Comparison of ENCODE assay signal across 8 cellular contexts in the genomic region with DNA sequence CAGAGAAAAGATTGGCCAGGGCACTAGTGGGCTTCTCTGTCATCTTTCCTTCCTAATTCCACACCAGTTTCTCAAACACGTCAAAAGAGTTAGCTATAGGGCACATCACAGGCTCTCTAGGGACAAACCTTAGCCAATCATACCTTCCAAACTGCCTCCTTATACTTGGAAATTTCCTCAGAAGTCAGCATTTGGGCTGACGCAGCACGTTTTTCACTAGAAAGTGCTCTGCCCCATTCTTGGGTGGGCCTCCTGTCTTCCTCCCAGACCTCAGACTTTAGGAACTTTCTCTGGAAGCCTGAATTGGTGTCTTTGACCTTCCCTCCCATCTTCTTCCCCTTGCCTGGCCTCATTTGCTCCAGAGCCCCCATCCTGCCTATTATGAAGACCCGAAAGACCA. TPM values are rescaled to one million over a fixed set of nuclear protein-coding genes. Genes with fewer than 3 reads are reported as not detected.
DNase-seq lines count a peak whose midpoint lies in the region; ATAC-seq, FAIRE-seq and TF ChIP-seq lines count a peak whose summit lies in the region.

No MANE protein-coding gene starts in this region.

- peak overlapping the region; percentile 66 to 93 (median 80); a peak in 21 of 22 replicates for H3K27ac ChIP-seq in BLaER1 treated with 17β-estradiol and CSF1 and Interleukin-3, amounts not matched to agents 10 nM and 100 nM
- H3K27ac ChIP-seq in PC-3 (ENCODE audit: low read length) (peak overlapping the region; percentile 62), endodermal cell (ENCODE audit: low read depth, low read length) (no peak overlapping the region), neuronal stem cell (replicated peaks; ENCODE audit: low read length) (no peak overlapping the region)

- H3K14ac ChIP-seq in neuronal stem cell (ENCODE audit: low read length), result no peak overlapping the region

- no peaks in the 10 kb centered on the region for H3K9me2 ChIP-seq in PC-3 (replicated peaks; ENCODE audit: low read length)

- peak overlapping the region; percentile 100 for H3K27ac Mint-ChIP-seq in endodermal cell

- no peak overlapping the region for H3K4ac ChIP-seq in neuronal stem cell (ENCODE audit: low read length)

- BruUV-seq in PC-3 (replicated peaks; lab: Mats Ljungman, UMichigan), result no TSS peak

- intact Hi-C loops in PC-3 (cut with micrococcal nuclease), result loop anchor here (5.0 kb wide), 1 partner anchor 100 kb away; no protein-coding TSS in a partner anchor

- H3K18ac ChIP-seq in neuronal stem cell (ENCODE audit: low read length), result no peak overlapping the region

- no peaks in the 10 kb centered on the region for H3F3A ChIP-seq in PC-3 (ENCODE audit: low read length, unreplicated experiment)

- POLR2A ChIA-PET in PC-3 (lab: Charles Lee; ENCODE audit: unreplicated experiment), result interaction anchor here (0.6 to 0.7 kb wide), 3 partner anchors 10 to 24 kb away, joined by 3 to 8 read pairs (median 6); no protein-coding TSS in a partner anchor

- H3K4me3 ChIP-seq in BLaER1 treated with 17β-estradiol and CSF1 and Interleukin-3, amounts not matched to agents 10 nM and 100 nM, result peak overlapping the region; percentile 46 to 71 (median 60)
- peak overlapping the region; percentile 62; the same call in 1 of the 2 replicates for H3K4me3 ChIP-seq in PC-3 (ENCODE audit: low read length)
- peak overlapping the region; percentile 80 for H3K4me3 ChIP-seq in endodermal cell (ENCODE audit: low read length)
- H3K4me3 ChIP-seq in neuronal stem cell (ENCODE audit: low read length in 2 of 2), result peak overlapping the region in 1 of 2 donors; percentile 52

- H3K4me1 Mint-ChIP-seq in endodermal cell, result peaks cover 17% of the 10 kb centered on the region

- H3K79me1 ChIP-seq in neuronal stem cell (ENCODE audit: low read depth, low read length), result no peaks in the 10 kb centered on the region

- no peak overlapping the region for H2BK120ac ChIP-seq in neuronal stem cell (ENCODE audit: low read depth, low read length)

- H3K79me2 ChIP-seq in PC-3 (ENCODE audit: low read length), result no peaks in the 10 kb centered on the region

- peak overlapping the region; percentile 80; the same call in 1 of the 2 replicates for H2AFZ ChIP-seq in PC-3 (ENCODE audit: low read length)
- peak overlapping the region; percentile 78 for H2AFZ ChIP-seq in neuronal stem cell (ENCODE audit: low read length)

- 87 to 88% methylated on average over 3 to 4 of the region's 4 CpGs for WGBS in endodermal cell (ENCODE audit: insufficient coverage in 1 of 2, insufficient read length in 1 of 2), 2 experiments
- WGBS in neuronal stem cell (ENCODE audit: extremely low coverage in 2 of 2, insufficient read length in 2 of 2, insufficient replicate concordance in 1 of 2), 2 donors, result no CpG with 5 or more reads among the region's 4 CpGs

- H3K36me3 ChIP-seq in BLaER1 treated with 17β-estradiol and CSF1 and Interleukin-3, amounts not matched to agents 10 nM and 100 nM, result peaks cover 13 to 36% (median 31%) of the 10 kb centered on the region in 11 experiments; a peak in 21 of 22 replicates
- peaks cover 4% of the 10 kb centered on the region; the same call in 1 of the 2 replicates for H3K36me3 ChIP-seq in PC-3 (ENCODE audit: low read depth, low read length)
- no peaks in the 10 kb centered on the region for H3K36me3 ChIP-seq in endodermal cell (ENCODE audit: control insufficient read depth, insufficient read depth, low read length)
- no peaks in the 10 kb centered on the region for H3K36me3 ChIP-seq in neuronal stem cell (replicated peaks in 1 of 2; ENCODE audit: control insufficient read depth in 2 of 2, insufficient read depth in 2 of 2, low read length in 2 of 2)

- no peak overlapping the region for H2BK12ac ChIP-seq in neuronal stem cell (ENCODE audit: low read length)

- H3K36me3 Mint-ChIP-seq in endodermal cell (ENCODE audit: low read depth), result no peaks in the 10 kb centered on the region

- H3K9me3 Mint-ChIP-seq in endodermal cell, result no peaks in the 10 kb centered on the region

- H4K91ac ChIP-seq in neuronal stem cell (ENCODE audit: low read depth, low read length, poor library complexity), result no peak overlapping the region

- no peak overlapping the region for H4K8ac ChIP-seq in neuronal stem cell (ENCODE audit: low read depth, low read length)

- H2BK15ac ChIP-seq in neuronal stem cell (ENCODE audit: low read length), result no peak overlapping the region

- H3K4me1 ChIP-seq in BLaER1 treated with 17β-estradiol and CSF1 and Interleukin-3, amounts not matched to agents 10 nM and 100 nM, result peaks cover 29 to 40% (median 37%) of the 10 kb centered on the region in 10 experiments
- H3K4me1 ChIP-seq in PC-3 (ENCODE audit: insufficient read depth, low read length) (peaks cover 16% of the 10 kb centered on the region), endodermal cell (ENCODE audit: control insufficient read depth, insufficient read depth, low read length) (no peaks in the 10 kb centered on the region), neuronal stem cell (ENCODE audit: control insufficient read depth in 2 of 2, insufficient read depth in 1 of 2, low read depth in 1 of 2, low read length in 2 of 2) (peaks cover 14 to 21% of the 10 kb centered on the region in 2 donors)

- no peaks in the 10 kb centered on the region for H3K9me3 ChIP-seq in BLaER1 treated with 17β-estradiol and CSF1 and Interleukin-3, amounts not matched to agents 10 nM and 100 nM (replicated peaks in 1 of 11)
- H3K9me3 ChIP-seq in PC-3 (ENCODE audit: low read length) (no peaks in the 10 kb centered on the region), endodermal cell (ENCODE audit: control insufficient read depth, low read length) (no peaks in the 10 kb centered on the region), neuronal stem cell (replicated peaks in 1 of 2; ENCODE audit: control insufficient read depth in 2 of 2, insufficient read depth in 1 of 2, low read depth in 1 of 2, low read length in 2 of 2) (no peaks in the 10 kb centered on the region)

- H3K4me2 ChIP-seq in BLaER1 treated with 17β-estradiol and CSF1 and Interleukin-3, amounts not matched to agents 10 nM and 100 nM, result peak overlapping the region; percentile 76 to 96 (median 89)
- peak overlapping the region; percentile 85 for H3K4me2 ChIP-seq in PC-3 (ENCODE audit: low read length)
- H3K4me2 ChIP-seq in neuronal stem cell (ENCODE audit: insufficient read depth, low read length, poor library complexity, severe bottlenecking), result no peak overlapping the region

- TF ChIP-seq CTCF in PC-3 (conservative IDR thresholded peaks at IDR 0.05; ENCODE audit: low read depth, low read length) (no peak), endodermal cell (conservative IDR thresholded peaks at IDR 0.05) (no peak)

- peaks cover 0 to 40% (median 10%) of the 10 kb centered on the region in 11 experiments; a peak in 9 of 22 replicates for H4K20me1 ChIP-seq in BLaER1 treated with 17β-estradiol and CSF1 and Interleukin-3, amounts not matched to agents 10 nM and 100 nM
- H4K20me1 ChIP-seq in PC-3 (ENCODE audit: low read length), result no peaks in the 10 kb centered on the region

- no peak for FAIRE-seq in GM12891 (lab: Jason Lieb, UNC)

- TF ChIP-seq POLR2A in GM12891 (IDR thresholded peaks at IDR 0.05; ENCODE audit: low read depth, low read length), result no peak

- no peak overlapping the region for H3K23ac ChIP-seq in neuronal stem cell (ENCODE audit: low read depth, low read length, poor library complexity)

- no peak for DNase-seq in PC-3
- no peak for DNase-seq in endodermal cell
- no peak for DNase-seq in neuronal stem cell (ENCODE audit: low spot score)
- DNase-seq in central memory CD4-positive, alpha-beta T cell, result no peak
- DNase-seq in GM12891 (ENCODE audit: insufficient read length, low spot score), result no peak
- DNase-seq in activated effector memory CD4-positive, alpha-beta T cell treated with Interleukin-2 at 50 U/mL for 16 hours, result no peak

- peaks cover 11 to 23% (median 15%) of the 10 kb centered on the region in 11 experiments for H3K27me3 ChIP-seq in BLaER1 treated with 17β-estradiol and CSF1 and Interleukin-3, amounts not matched to agents 10 nM and 100 nM
- H3K27me3 ChIP-seq in PC-3 (ENCODE audit: low read length) (no peaks in the 10 kb centered on the region), endodermal cell (ENCODE audit: control insufficient read depth, insufficient read depth, low read length, poor library complexity, severe bottlenecking) (peaks cover 65% of the 10 kb centered on the region), neuronal stem cell (ENCODE audit: control insufficient read depth in 3 of 3, insufficient read depth in 3 of 3, low read depth in 1 of 3, low read length in 3 of 3) (peaks cover 0 to 32% (median 4%) of the 10 kb centered on the region in 3 experiments)

- H2BK5ac ChIP-seq in neuronal stem cell (ENCODE audit: low read length), result no peak overlapping the region

- no peak for ATAC-seq in PC-3
- ATAC-seq in HG02885 (IDR thresholded peaks at IDR 0.05; ENCODE audit: poor library complexity, unreplicated experiment), result no peak

- CTCF ChIA-PET in PC-3 (lab: Charles Lee), result interaction anchor here (0.5 to 1.8 kb wide), 6 partner anchors 8 to 72 kb away, joined by 4 to 7 read pairs (median 6); a partner anchor contains a TSS

- H3K9ac ChIP-seq in BLaER1 treated with 17β-estradiol and CSF1 and Interleukin-3, amounts not matched to agents 10 nM and 100 nM, result peak overlapping the region; percentile 70 to 84 (median 80); a peak in 21 of 22 replicates
- peak overlapping the region; percentile 75 for H3K9ac ChIP-seq in PC-3 (ENCODE audit: low read length)
- H3K9ac ChIP-seq in endodermal cell (ENCODE audit: extremely low read depth, low read length, poor library complexity, severe bottlenecking), result no peak overlapping the region
- no peak overlapping the region for H3K9ac ChIP-seq in neuronal stem cell (ENCODE audit: low read depth, low read length, poor library complexity)

- H3K4me3 Mint-ChIP-seq in endodermal cell, result peak overlapping the region; percentile 89

- no peak overlapping the region for H2AK5ac ChIP-seq in neuronal stem cell (ENCODE audit: low read depth, low read length)

- peaks cover 68% of the 10 kb centered on the region for H3K27me3 Mint-ChIP-seq in endodermal cell (ENCODE audit: insufficient read depth)

RNA-seq across cellular contexts. Expression of a gene that starts 11.1 kb away (rescaled TPM):
- total RNA-seq in PC-3 (2014; rRNA removed), result 46.7 and 63.7 TPM in 2 replicates
- 1 to 10 TPM; 1.8 to 2.1 TPM for total RNA-seq in endodermal cell
- 3.2 TPM for polyA plus RNA-seq in endodermal cell (2013, experiment 1 of 2)
- 4.1 TPM for polyA plus RNA-seq in endodermal cell (2013, experiment 2 of 2)
- 0.06 TPM for polyA plus RNA-seq in neuronal stem cell (2013, experiment 1 of 2)
- 0.11 TPM for polyA plus RNA-seq in neuronal stem cell (2013, experiment 2 of 2)
- polyA plus RNA-seq in GM12891 (2012; ENCODE audit: low read depth, missing spikeins), result 0.46 TPM

RNA-seq across cellular contexts. Expression of a gene that starts 11.2 kb away (rescaled TPM):
- total RNA-seq in PC-3 (2014; rRNA removed) (2.5 and 2.8 TPM in 2 replicates), endodermal cell (1 to 10 TPM in 1 of 2 donors, under 1 TPM in 1; 0.49 to 1.1 TPM)
- polyA plus RNA-seq in endodermal cell (2013, experiment 1 of 2), result 0.53 TPM
- 0.50 TPM for polyA plus RNA-seq in endodermal cell (2013, experiment 2 of 2)
- 0.29 TPM for polyA plus RNA-seq in neuronal stem cell (2013, experiment 1 of 2)
- polyA plus RNA-seq in neuronal stem cell (2013, experiment 2 of 2), result 0.33 TPM
- polyA plus RNA-seq in GM12891 (2012; ENCODE audit: low read depth, missing spikeins), result 0.03 TPM

RNA-seq across cellular contexts. Expression of a gene that starts 19.7 kb away (rescaled TPM):
- total RNA-seq in PC-3 (2014; rRNA removed) (24.9 and 25.1 TPM in 2 replicates), endodermal cell (10 to 100 TPM in 1 of 2 donors, 1 to 10 TPM in 1; 5.2 to 10.0 TPM)
- polyA plus RNA-seq in endodermal cell (2013, experiment 1 of 2), result 3.3 TPM
- polyA plus RNA-seq in endodermal cell (2013, experiment 2 of 2), result 3.4 TPM
- 3.0 TPM for polyA plus RNA-seq in neuronal stem cell (2013, experiment 1 of 2)
- 2.4 TPM for polyA plus RNA-seq in neuronal stem cell (2013, experiment 2 of 2)
- 1.2 TPM for polyA plus RNA-seq in GM12891 (2012; ENCODE audit: low read depth, missing spikeins)

RNA-seq across cellular contexts. Expression of a gene that starts 42.5 kb away (rescaled TPM):
- 58.3 and 67.2 TPM in 2 replicates for total RNA-seq in PC-3 (2014; rRNA removed)
- total RNA-seq in endodermal cell, result 10 to 100 TPM; 76.8 to 85.9 TPM
- polyA plus RNA-seq in endodermal cell (2013, experiment 1 of 2), result 81.0 TPM
- 75.3 TPM for polyA plus RNA-seq in endodermal cell (2013, experiment 2 of 2)
- 75.1 TPM for polyA plus RNA-seq in neuronal stem cell (2013, experiment 1 of 2)
- 76.2 TPM for polyA plus RNA-seq in neuronal stem cell (2013, experiment 2 of 2)
- 14.1 TPM for polyA plus RNA-seq in GM12891 (2012; ENCODE audit: low read depth, missing spikeins)

RNA-seq across cellular contexts. Expression of a gene that starts 54.8 kb away (rescaled TPM):
- total RNA-seq in PC-3 (2014; rRNA removed) (7.5 and 8.0 TPM in 2 replicates), endodermal cell (10 to 100 TPM; 11.2 to 15.1 TPM)
- polyA plus RNA-seq in endodermal cell (2013, experiment 1 of 2), result 13.7 TPM
- polyA plus RNA-seq in endodermal cell (2013, experiment 2 of 2), result 11.1 TPM
- 7.5 TPM for polyA plus RNA-seq in neuronal stem cell (2013, experiment 1 of 2)
- 7.0 TPM for polyA plus RNA-seq in neuronal stem cell (2013, experiment 2 of 2)
- polyA plus RNA-seq in GM12891 (2012; ENCODE audit: low read depth, missing spikeins), result 15.0 TPM

Comparison
In these comparisons a context has a peak if more than half of its experiments do, and no peak if none do; other contexts are left out.
1. H3K27ac ChIP-seq: peak in BLaER1 treated with 17β-estradiol and CSF1 and Interleukin-3, amounts not matched to agents 10 nM and 100 nM (11 of 11) and PC-3 (single experiment); none in endodermal cell (single experiment) and neuronal stem cell (single experiment).
2. H3K9ac ChIP-seq: peak in BLaER1 treated with 17β-estradiol and CSF1 and Interleukin-3, amounts not matched to agents 10 nM and 100 nM (11 of 11) and PC-3 (single experiment); none in endodermal cell (single experiment) and neuronal stem cell (single experiment).
3. RNA of a gene that starts 11.1 kb away (total RNA-seq): 46.7 to 63.7 TPM in PC-3; 1.8 to 2.1 TPM in endodermal cell; every median in the first group is over 10 times any median in the second.